ENCODE assay signal across 23 cellular contexts in genomic region chr7:22008011-22008410, GRCh38.
DNase-seq lines count a peak whose midpoint lies in the region; ATAC-seq and TF ChIP-seq lines count a peak whose summit lies in the region.
"Had no signal": no experiment of that assay in that cellular context is flagged by ENCODE, and none has a peak within 500 bp of the region (broad histone marks: within the 10 kb centered on the region; RNA-seq: fewer than 3 reads in every experiment).

No MANE protein-coding gene starts in this region.

- no peak for ATAC-seq in activated CD8-positive, alpha-beta memory T cell treated with anti-CD3 and anti-CD28 coated beads, Interleukin-2, amount 10 ng/mL, durations not matched to agents 7 days and 5 days
- ATAC-seq in HG03108 (IDR thresholded peaks at IDR 0.05; ENCODE audit: unreplicated experiment), result no peak
- ATAC-seq: Panc1, T-cell had no signal

- H3K9ac ChIP-seq in endodermal cell (ENCODE audit: extremely low read depth, low read length, poor library complexity, severe bottlenecking), result no peak overlapping the region
- H3K9ac ChIP-seq: GM23248, KMS-11 had no signal

- WGBS in endodermal cell (ENCODE audit: insufficient coverage in 1 of 2, insufficient read length in 1 of 2), 2 experiments, result 53 to 69% methylated on average over 4 of the region's 4 CpGs

- CTCF ChIA-PET in activated CD8-positive, alpha-beta memory T cell treated with anti-CD3 and anti-CD28 coated beads, Interleukin-2, amount 10 ng/mL, durations not matched to agents 7 days and 5 days (lab: Charles Lee), result interaction anchor here (0.6 kb wide), 1 partner anchor 13 kb away, joined by 3 read pairs; no protein-coding TSS in a partner anchor

- no peak overlapping the region for H3K4me3 ChIP-seq in endodermal cell (ENCODE audit: low read length)
- H3K4me3 ChIP-seq: GM23248 had no signal

- H3K4me1 Mint-ChIP-seq in endodermal cell, result peaks cover 15% of the 10 kb centered on the region
- no peaks in the 10 kb centered on the region for H3K4me1 Mint-ChIP-seq in activated CD8-positive, alpha-beta memory T cell treated with anti-CD3 and anti-CD28 coated beads, Interleukin-2, amount 10 ng/mL, durations not matched to agents 7 days and 5 days
- H3K4me1 Mint-ChIP-seq: CD4-positive, CD25-positive, alpha-beta regulatory T cell; T-cell had no signal

- peaks cover 4% of the 10 kb centered on the region for H3K4me1 ChIP-seq in endodermal cell (ENCODE audit: control insufficient read depth, insufficient read depth, low read length)

- H3K27ac ChIP-seq in endodermal cell (ENCODE audit: low read depth, low read length), result no peak overlapping the region
- H3K27ac ChIP-seq: GM23248, KMS-11, RWPE1 had no signal

- H3K36me3 ChIP-seq in endodermal cell (ENCODE audit: control insufficient read depth, insufficient read depth, low read length), result no peaks in the 10 kb centered on the region

- peak; percentile 42 for DNase-seq in NCI-H345 (lab: John Stamatoyannopoulos, UW)
- no peak for DNase-seq in NCI-H345 treated with DMSO at 0.1 percent for 48 hours (lab: John Stamatoyannopoulos, UW; ENCODE audit: unreplicated experiment)
- DNase-seq in NCI-H1105 (lab: John Stamatoyannopoulos, UW), result peak; percentile 55
- peak; percentile 49 for DNase-seq in endodermal cell
- no peak for DNase-seq in KBM-7
- no peak for DNase-seq in activated CD8-positive, alpha-beta memory T cell treated with anti-CD3 and anti-CD28 coated beads, Interleukin-2, amount 10 ng/mL, durations not matched to agents 7 days and 5 days
- DNase-seq: CD4-positive, CD25-positive, alpha-beta regulatory T cell; GF-D8; GM23248; H9; HFFc6; IMR-90; MM.1S; NCI-H1417 treated with DMSO at 0.1 percent for 48 hours; NCI-H187 treated with DMSO at 0.1 percent for 48 hours; NCI-H2171 treated with DMSO at 0.1 percent for 48 hours; NCI-H446; SHP77; T-cell had no signal

- H3K9me3 Mint-ChIP-seq in endodermal cell, result no peaks in the 10 kb centered on the region
- no peaks in the 10 kb centered on the region for H3K9me3 Mint-ChIP-seq in activated CD8-positive, alpha-beta memory T cell treated with anti-CD3 and anti-CD28 coated beads, Interleukin-2, amount 10 ng/mL, durations not matched to agents 7 days and 5 days (ENCODE audit: low read depth)
- H3K9me3 Mint-ChIP-seq: CD4-positive, CD25-positive, alpha-beta regulatory T cell; H9; HFFc6; T-cell had no signal

- in situ Hi-C loops in KBM-7 (cut with MboI; ENCODE audit: low pct_unique_long_range_greater_than_20kb, low sequenced_read_pairs), result no loop called here

- H3K27me3 ChIP-seq in endodermal cell (ENCODE audit: control insufficient read depth, insufficient read depth, low read length, poor library complexity, severe bottlenecking), result peaks cover 25% of the 10 kb centered on the region

- no peaks in the 10 kb centered on the region for H3K36me3 Mint-ChIP-seq in endodermal cell (ENCODE audit: low read depth)
- no peaks in the 10 kb centered on the region for H3K36me3 Mint-ChIP-seq in activated CD8-positive, alpha-beta memory T cell treated with anti-CD3 and anti-CD28 coated beads, Interleukin-2, amount 10 ng/mL, durations not matched to agents 7 days and 5 days
- H3K36me3 Mint-ChIP-seq: CD4-positive, CD25-positive, alpha-beta regulatory T cell; T-cell had no signal

- H3K4me3 Mint-ChIP-seq in endodermal cell, result no peak overlapping the region
- H3K4me3 Mint-ChIP-seq in activated CD8-positive, alpha-beta memory T cell treated with anti-CD3 and anti-CD28 coated beads, Interleukin-2, amount 10 ng/mL, durations not matched to agents 7 days and 5 days, result no peak overlapping the region
- H3K4me3 Mint-ChIP-seq: CD4-positive, CD25-positive, alpha-beta regulatory T cell; H9; T-cell had no signal

- peaks cover 23% of the 10 kb centered on the region for H3K27me3 Mint-ChIP-seq in endodermal cell (ENCODE audit: insufficient read depth)
- H3K27me3 Mint-ChIP-seq in activated CD8-positive, alpha-beta memory T cell treated with anti-CD3 and anti-CD28 coated beads, Interleukin-2, amount 10 ng/mL, durations not matched to agents 7 days and 5 days, result peaks cover 35% of the 10 kb centered on the region

- H3K9me3 ChIP-seq in endodermal cell (ENCODE audit: control insufficient read depth, low read length), result no peaks in the 10 kb centered on the region

- H3K27ac Mint-ChIP-seq in endodermal cell, result no peak overlapping the region
- no peak overlapping the region for H3K27ac Mint-ChIP-seq in activated CD8-positive, alpha-beta memory T cell treated with anti-CD3 and anti-CD28 coated beads, Interleukin-2, amount 10 ng/mL, durations not matched to agents 7 days and 5 days
- H3K27ac Mint-ChIP-seq: HFFc6, T-cell had no signal

- no peak for TF ChIP-seq CTCF in endodermal cell (conservative IDR thresholded peaks at IDR 0.05)

Comparison
In these comparisons a context has a peak if more than half of its experiments do, and no peak if none do; other contexts are left out.
1. DNase-seq: peak in NCI-H345 (single experiment), NCI-H1105 (single experiment) and endodermal cell (single experiment); none in NCI-H345 treated with DMSO at 0.1 percent for 48 hours (single experiment), KBM-7 (single experiment) and activated CD8-positive, alpha-beta memory T cell treated with anti-CD3 and anti-CD28 coated beads, Interleukin-2, amount 10 ng/mL, durations not matched to agents 7 days and 5 days (single experiment).